Comparison of ENCODE assay signal across 8 cellular contexts in genomic region chrX:38717871-38718270, GRCh38.
DNase-seq lines count a peak whose midpoint lies in the region; ATAC-seq, FAIRE-seq and TF ChIP-seq lines count a peak whose summit lies in the region.

No MANE protein-coding gene starts in this region.

- no peak overlapping the region for H3K27ac ChIP-seq in Peyer's patch

- H3K4me3 ChIP-seq in AG09309 (ENCODE audit: control insufficient read depth, low read depth, low read length) (no peak overlapping the region), Peyer's patch (no peak overlapping the region)

- no peaks in the 10 kb centered on the region for H3K4me1 ChIP-seq in Peyer's patch

- no peak for ATAC-seq in activated CD4-positive, CD25-positive, alpha-beta regulatory T cell treated with anti-CD3 and anti-CD28 coated beads, Interleukin-2, amount 50 U/mL, for 24 hours
- no peak for ATAC-seq in GM18907 (IDR thresholded peaks at IDR 0.05; ENCODE audit: unreplicated experiment)

- TF ChIP-seq POLR2A in GM12891 (IDR thresholded peaks at IDR 0.05; ENCODE audit: low read depth, low read length) (no peak), Peyer's patch (IDR thresholded peaks at IDR 0.05) (no peak)

- TF ChIP-seq CTCF in AG09309 (IDR thresholded peaks at IDR 0.05; ENCODE audit: control insufficient read depth, insufficient read depth, low read depth, low read length, missing control alignments): peak; percentile 63
- peak in 4 of 6 experiments; percentile 21 to 46 (median 30) for TF ChIP-seq CTCF in Peyer's patch (IDR thresholded peaks at IDR 0.05)

- H3K27me3 ChIP-seq in Peyer's patch: no peaks in the 10 kb centered on the region

- no peaks in the 10 kb centered on the region for H3K36me3 ChIP-seq in Peyer's patch

- H3K9me3 ChIP-seq in Peyer's patch: no peaks in the 10 kb centered on the region

- DNase-seq in AG09309 (ENCODE audit: low read depth): no peak
- DNase-seq in GM12891 (ENCODE audit: insufficient read length, low spot score): peak; percentile 7
- no peak for DNase-seq in Peyer's patch
- DNase-seq in glomerular endothelial cell (ENCODE audit: extremely low read depth, low read depth, low spot score): peak; percentile 7
- DNase-seq in SHP77 (lab: John Stamatoyannopoulos, UW): no peak
- no peak for DNase-seq in SW480 (ENCODE audit: low spot score)

- FAIRE-seq in GM12891 (lab: Jason Lieb, UNC): no peak

TF ChIP-seq in GM12891, 5 proteins besides CTCF, POLR2A, EP300 and RAD21:
- TF ChIP-seq TAF1 (IDR thresholded peaks at IDR 0.05; ENCODE audit: low read depth, low read length): no peak
- no peak for TF ChIP-seq POLR2AphosphoS5 (IDR thresholded peaks at IDR 0.05; ENCODE audit: low read depth, low read length)
- no peak for TF ChIP-seq POU2F2 (IDR thresholded peaks at IDR 0.05; ENCODE audit: low read depth, low read length)
- TF ChIP-seq SPI1 (IDR thresholded peaks at IDR 0.05; ENCODE audit: low read depth, low read length): no peak
- TF ChIP-seq PAX5 (IDR thresholded peaks at IDR 0.05; ENCODE audit: insufficient read depth, low read length, severe bottlenecking): no peak

Comparison
In these comparisons a context has a peak if more than half of its experiments do, and no peak if none do; other contexts are left out.
1. DNase-seq: peak in GM12891 (single experiment) and glomerular endothelial cell (single experiment); none in AG09309 (single experiment), Peyer's patch (0 of 3), SHP77 (0 of 2) and SW480 (single experiment).